2 cellular contexts compared by ENCODE assay signal in genomic region chr10:79124066-79124465, GRCh38.
TF ChIP-seq lines count a peak whose summit lies in the region.

No MANE protein-coding gene starts in this region.

TF ChIP-seq in A549, 52 proteins besides CTCF, POLR2A, EP300 and RAD21 (continued from another document):
- TF ChIP-seq PBX3 (IDR thresholded peaks at IDR 0.05) (no peak), MYC (IDR thresholded peaks at IDR 0.05; ENCODE audit: borderline replicate concordance, low read length) (no peak), CBX2 (IDR thresholded peaks at IDR 0.05; ENCODE audit: borderline replicate concordance, low read depth) (no peak), E2F6 (IDR thresholded peaks at IDR 0.05; ENCODE audit: borderline replicate concordance, low read depth) (no peak), JUN (IDR thresholded peaks at IDR 0.05) (no peak), TP53 (CRISPR knock-in tag; IDR thresholded peaks at IDR 0.05) (no peak), HMGXB4 (CRISPR knock-in tag; IDR thresholded peaks at IDR 0.05; ENCODE audit: borderline replicate concordance) (no peak), EHF (CRISPR knock-in tag; IDR thresholded peaks at IDR 0.05) (no peak), FOSB (CRISPR knock-in tag; IDR thresholded peaks at IDR 0.05) (no peak), HDAC2 (IDR thresholded peaks at IDR 0.05) (0 out of 2 replicates have a peak, but pooled peaks have one; percentile 34), USF2 (IDR thresholded peaks at IDR 0.05) (no peak), RNF2 (IDR thresholded peaks at IDR 0.05; ENCODE audit: borderline replicate concordance, low read depth) (no peak), HEYL (CRISPR knock-in tag; IDR thresholded peaks at IDR 0.05) (no peak), RARB (CRISPR knock-in tag; IDR thresholded peaks at IDR 0.05) (no peak), BCL3 (IDR thresholded peaks at IDR 0.05) (no peak), ZFP36 (IDR thresholded peaks at IDR 0.05; ENCODE audit: borderline replicate concordance, partially characterized antibody) (peak; percentile 82)

TF ChIP-seq in K562, 482 proteins besides CTCF, POLR2A, EP300 and RAD21 (continued from another document and continues in another):
- TF ChIP-seq MGA (IDR thresholded peaks at IDR 0.05) = no peak
- TF ChIP-seq ZBTB8A (IDR thresholded peaks at IDR 0.05; ENCODE audit: partially characterized antibody) = no peak
- no peak for TF ChIP-seq RBM39 (optimal IDR thresholded peaks at IDR 0.05; ENCODE audit: low read depth, low read length)
- TF ChIP-seq HMGXB4 (CRISPR knock-in tag; IDR thresholded peaks at IDR 0.05) = no peak
- TF ChIP-seq DACH1 (IDR thresholded peaks at IDR 0.05; ENCODE audit: partially characterized antibody) = peak; percentile 37
- TF ChIP-seq KAT8 (IDR thresholded peaks at IDR 0.05; ENCODE audit: low read depth) = no peak
- no peak for TF ChIP-seq ZNF174 (CRISPR knock-in tag; IDR thresholded peaks at IDR 0.05)
- no peak for TF ChIP-seq PKNOX1 (IDR thresholded peaks at IDR 0.05)
- TF ChIP-seq FOXM1 (IDR thresholded peaks at IDR 0.05; ENCODE audit: low read depth) = 0 out of 2 replicates have a peak, but pooled peaks have one; percentile 60
- TF ChIP-seq FOXM1 (CRISPR knock-in tag; IDR thresholded peaks at IDR 0.05; ENCODE audit: low read depth) = no peak
- TF ChIP-seq TCF7L2 (IDR thresholded peaks at IDR 0.05; ENCODE audit: low read depth, low read length) = no peak
- no peak for TF ChIP-seq HINFP (tag; conservative IDR thresholded peaks at IDR 0.05; ENCODE audit: low read depth)
- no peak for TF ChIP-seq C11orf30 (IDR thresholded peaks at IDR 0.05; ENCODE audit: low read depth)
- no peak for TF ChIP-seq KLF16 (IDR thresholded peaks at IDR 0.05)
- TF ChIP-seq ZC3H8 (IDR thresholded peaks at IDR 0.05) = no peak
- TF ChIP-seq GTF2F1 (IDR thresholded peaks at IDR 0.05; ENCODE audit: low read depth, low read length) = no peak
- TF ChIP-seq NFIX (CRISPR knock-in tag; IDR thresholded peaks at IDR 0.05; ENCODE audit: low read depth) = no peak
- no peak for TF ChIP-seq CHD1 (IDR thresholded peaks at IDR 0.05; ENCODE audit: low read length)
- TF ChIP-seq KDM5B (IDR thresholded peaks at IDR 0.05; ENCODE audit: insufficient replicate concordance, low read depth, low read length) = no peak
- no peak for TF ChIP-seq PRMT5 (CRISPR knock-in tag; IDR thresholded peaks at IDR 0.05)
- TF ChIP-seq HMGN3 (IDR thresholded peaks at IDR 0.05; ENCODE audit: borderline replicate concordance, extremely low read depth, insufficient read length, low read depth, low read length) = no peak
- TF ChIP-seq TAF7 (tag; IDR thresholded peaks at IDR 0.05) = no peak
- no peak for TF ChIP-seq JUN (IDR thresholded peaks at IDR 0.05; ENCODE audit: borderline replicate concordance, low read depth, low read length)
- no peak for TF ChIP-seq JUN (CRISPR knock-in tag; IDR thresholded peaks at IDR 0.05; ENCODE audit: borderline replicate concordance)
- TF ChIP-seq TBP (optimal IDR thresholded peaks at IDR 0.05; ENCODE audit: low read depth, low read length) = no peak
- peak; percentile 30 for TF ChIP-seq PHF20 (IDR thresholded peaks at IDR 0.05; ENCODE audit: partially characterized antibody)
- TF ChIP-seq ZNF282 (CRISPR knock-in tag; IDR thresholded peaks at IDR 0.05) = no peak
- no peak for TF ChIP-seq SMARCB1 (IDR thresholded peaks at IDR 0.05; ENCODE audit: insufficient read length, low read depth)
- TF ChIP-seq NR1H2 (CRISPR knock-in tag; IDR thresholded peaks at IDR 0.05) = no peak
- no peak for TF ChIP-seq ZNF77 (CRISPR knock-in tag; IDR thresholded peaks at IDR 0.05)
- no peak for TF ChIP-seq POLR2B (IDR thresholded peaks at IDR 0.05; ENCODE audit: low read depth, partially characterized antibody)
- TF ChIP-seq RFX5 (IDR thresholded peaks at IDR 0.05; ENCODE audit: low read depth, low read length) = no peak
- TF ChIP-seq SMARCA5 (IDR thresholded peaks at IDR 0.05) = peak; percentile 100
- TF ChIP-seq AFF1 (IDR thresholded peaks at IDR 0.05; ENCODE audit: low read depth in 1 of 2, partially characterized antibody in 2 of 2) = peak in 1 of 2 experiments; percentile 84
- TF ChIP-seq PTBP1 (IDR thresholded peaks at IDR 0.05; ENCODE audit: low read depth, low read length) = peak; percentile 93
